Comparison of ENCODE assay signal across 26 cellular contexts in genomic region chr7:42980084-42980483, GRCh38.
"Had no signal": no experiment of that assay in that cellular context is flagged by ENCODE, and none has a peak within 500 bp of the region (broad histone marks: within the 10 kb centered on the region; RNA-seq: fewer than 3 reads in every experiment).

No MANE protein-coding gene starts in this region.

- H3K9me3 Mint-ChIP-seq: effector memory CD8-positive, alpha-beta T cell had no signal

- H3K36me3 ChIP-seq: colonic mucosa, esophagus squamous epithelium, gastrocnemius medialis, heart right ventricle, left lung, lower lobe of right lung had no signal

- H3K27ac Mint-ChIP-seq: dendritic cell treated with granulocyte-macrophage colony-stimulating factor and Interleukin-4, amounts not matched to agents 40 ng/mL and 50 ng/mL, for 4 days; effector memory CD8-positive, alpha-beta T cell; endodermal cell had no signal

- H3K27me3 Mint-ChIP-seq: dendritic cell treated with granulocyte-macrophage colony-stimulating factor and Interleukin-4, amounts not matched to agents 40 ng/mL and 50 ng/mL, for 4 days had no signal

- H3K9me3 ChIP-seq: colonic mucosa, esophagus squamous epithelium, gastrocnemius medialis had no signal

- DNase-seq: colonic mucosa; cortex of kidney; effector CD8-positive, alpha-beta T cell; effector memory CD8-positive, alpha-beta T cell; endodermal cell; erythroblast; esophagus squamous epithelium; foreskin fibroblast; foreskin melanocyte; gastrocnemius medialis; glutamatergic neuron; head of caudate nucleus; heart right ventricle; hippocampal formation; left cardiac atrium; left lung; left ventricle myocardium superior; lower lobe of right lung; mesendoderm; midbrain had no signal

- H3K4me1 ChIP-seq: colonic mucosa, gastrocnemius medialis, heart right ventricle, left lung, lower lobe of right lung had no signal

- H3K27ac ChIP-seq: colonic mucosa, epithelial cell of prostate, esophagus squamous epithelium, gastrocnemius medialis, heart right ventricle, left lung, lower lobe of right lung had no signal

- H3K4me1 Mint-ChIP-seq: endodermal cell had no signal

- H3K4me3 Mint-ChIP-seq: dendritic cell treated with granulocyte-macrophage colony-stimulating factor and Interleukin-4, amounts not matched to agents 40 ng/mL and 50 ng/mL, for 4 days; effector memory CD8-positive, alpha-beta T cell; endodermal cell had no signal

- H3K27me3 ChIP-seq: colonic mucosa, esophagus squamous epithelium, gastrocnemius medialis, left lung had no signal

- FAIRE-seq: endometrium, islet of Langerhans, keratinocyte had no signal

- H3K4me3 ChIP-seq: colonic mucosa, esophagus squamous epithelium, gastrocnemius medialis, heart right ventricle, left lung, lower lobe of right lung had no signal

- ATAC-seq: effector memory CD8-positive, alpha-beta T cell; esophagus mucosa; gastrocnemius medialis; heart right ventricle; left cardiac atrium; left lung; left ventricle myocardium superior; lower lobe of right lung had no signal
